Comparison of ENCODE assay signal across 22 cellular contexts in genomic region chr12:20653871-20654270, GRCh38. TPM values are rescaled to one million over a fixed set of nuclear protein-coding genes. Genes with fewer than 3 reads are reported as not detected.
"Had no signal": no experiment of that assay in that cellular context is flagged by ENCODE, and none has a peak within 500 bp of the region (broad histone marks: within the 10 kb centered on the region; RNA-seq: fewer than 3 reads in every experiment).

No MANE protein-coding gene starts in this region.

- H3K36me3 ChIP-seq: pancreas had no signal

- H3K27me3 Mint-ChIP-seq: naive thymus-derived CD4-positive, alpha-beta T cell; progenitor cell of endocrine pancreas had no signal

- H3K27ac ChIP-seq: foreskin keratinocyte, pancreas, testis, transverse colon had no signal

- DNase-seq: effector memory CD4-positive, alpha-beta T cell; foreskin keratinocyte; immature natural killer cell; mesendoderm; naive thymus-derived CD4-positive, alpha-beta T cell; nucleus accumbens; pancreas; right cardiac atrium; stimulated activated CD4-positive, alpha-beta T cell treated with anti-CD3 and anti-CD28 coated beads, Interleukin-4, amount 100 ng/mL, for 1 hour; stimulated activated CD8-positive, alpha-beta memory T cell treated with anti-CD3 and anti-CD28 coated beads, Interleukin-4, amount 100 ng/mL, for 48 hours; stimulated activated naive CD8-positive, alpha-beta T cell treated with anti-CD3 and anti-CD28 coated beads, Interleukin-15, Interleukin-2, amounts not matched to agents 100 U/mL and 50 U/mL, for 24 hours; testis; transverse colon had no signal

- H3K4me3 ChIP-seq: pancreas, smooth muscle cell, testis, transverse colon had no signal

- H3K4me2 ChIP-seq: smooth muscle cell had no signal

- ATAC-seq: esophagus mucosa; foreskin keratinocyte; naive thymus-derived CD4-positive, alpha-beta T cell; pancreas; right cardiac atrium; stimulated activated effector memory CD8-positive, alpha-beta T cell treated with anti-CD3 and anti-CD28 coated beads, Interleukin-12 subunit alpha, Interleukin-12 subunit beta, amount 100 ng/mL, for 72 hours; stimulated activated naive CD8-positive, alpha-beta T cell treated with anti-CD3 and anti-CD28 coated beads, Interleukin-15, Interleukin-2, amounts not matched to agents 100 U/mL and 50 U/mL, for 24 hours had no signal

- H3K27me3 ChIP-seq: foreskin keratinocyte, pancreas, testis, transverse colon had no signal

- H3K4me1 ChIP-seq: foreskin keratinocyte, testis, transverse colon had no signal

- H3K27ac Mint-ChIP-seq: immature natural killer cell; naive thymus-derived CD4-positive, alpha-beta T cell; progenitor cell of endocrine pancreas; stimulated activated effector memory CD8-positive, alpha-beta T cell treated with anti-CD3 and anti-CD28 coated beads, Interleukin-12 subunit alpha, Interleukin-12 subunit beta, amount 100 ng/mL, for 72 hours had no signal

- H3K9me3 ChIP-seq: pancreas, testis, transverse colon had no signal

- H3K4me1 Mint-ChIP-seq: immature natural killer cell; naive thymus-derived CD4-positive, alpha-beta T cell; stimulated activated effector memory CD8-positive, alpha-beta T cell treated with anti-CD3 and anti-CD28 coated beads, Interleukin-12 subunit alpha, Interleukin-12 subunit beta, amount 100 ng/mL, for 72 hours had no signal

- H3K4me3 Mint-ChIP-seq: immature natural killer cell; naive thymus-derived CD4-positive, alpha-beta T cell; stimulated activated effector memory CD8-positive, alpha-beta T cell treated with anti-CD3 and anti-CD28 coated beads, Interleukin-12 subunit alpha, Interleukin-12 subunit beta, amount 100 ng/mL, for 72 hours had no signal

RNA-seq across cellular contexts. Expression of gene SLCO1C1, which starts 41.3 kb away (rescaled TPM):
- total RNA-seq: foreskin keratinocyte; kidney epithelial cell; liver; lung microvascular endothelial cell; mononuclear cell; naive thymus-derived CD4-positive, alpha-beta T cell had no signal
- polyA plus RNA-seq: foreskin keratinocyte; immature natural killer cell; liver; naive thymus-derived CD4-positive, alpha-beta T cell; neural cell; smooth muscle cell had no signal
